In genomic region chr9:71001780-71002386, GRCh38 we compare ENCODE assay signal across 8 cellular contexts.
DNase-seq lines count a peak whose midpoint lies in the region; ATAC-seq, FAIRE-seq and TF ChIP-seq lines count a peak whose summit lies in the region.

No MANE protein-coding gene starts in this region.

- TF ChIP-seq CTCF in left ventricle myocardium inferior (IDR thresholded peaks at IDR 0.05; ENCODE audit: borderline replicate concordance), result peak; percentile 65

- H3K36me3 ChIP-seq in left ventricle myocardium inferior (no peaks in the 10 kb centered on the region), adipocyte (ENCODE audit: control insufficient read depth, insufficient read depth, low read length, severe bottlenecking) (no peaks in the 10 kb centered on the region)
- no peaks in the 10 kb centered on the region for H3K36me3 ChIP-seq in effector memory CD4-positive, alpha-beta T cell (ENCODE audit: control insufficient read depth, insufficient read depth, low read length)

- intact Hi-C loops in left ventricle myocardium inferior (cut with micrococcal nuclease) (no loop called here), Right ventricle myocardium inferior (cut with DNase I) (loop anchor here (2.0 to 5.0 kb wide), 2 partner anchors 115 to 361 kb away; no protein-coding TSS in a partner anchor), posterior cingulate gyrus (cut with DNase I) (no loop called here)

- FAIRE-seq in HTR-8/SVneo (lab: Jason Lieb, UNC), result no peak

- H3K9me3 ChIP-seq in left ventricle myocardium inferior (replicated peaks), result peaks cover 30% of the 10 kb centered on the region
- H3K9me3 ChIP-seq in adipocyte (ENCODE audit: control insufficient read depth, low read length), result peaks cover 22% of the 10 kb centered on the region
- no peaks in the 10 kb centered on the region for H3K9me3 ChIP-seq in effector memory CD4-positive, alpha-beta T cell (ENCODE audit: control insufficient read depth, low read length)

- ATAC-seq in Right ventricle myocardium inferior, result no peak
- peak; percentile 95 for ATAC-seq in left lobe of liver
- no peak for ATAC-seq in HG03521 (IDR thresholded peaks at IDR 0.05; ENCODE audit: unreplicated experiment)

- H3K27me3 ChIP-seq in left ventricle myocardium inferior (ENCODE audit: low read depth) (peaks cover 10% of the 10 kb centered on the region), adipocyte (replicated peaks; ENCODE audit: control insufficient read depth, insufficient read depth, low read length) (no peaks in the 10 kb centered on the region)
- no peaks in the 10 kb centered on the region for H3K27me3 ChIP-seq in effector memory CD4-positive, alpha-beta T cell (replicated peaks; ENCODE audit: control insufficient read depth, insufficient read depth, low read length, poor library complexity, severe bottlenecking)

- H3K4me1 ChIP-seq in left ventricle myocardium inferior, result no peaks in the 10 kb centered on the region
- H3K4me1 ChIP-seq in adipocyte (ENCODE audit: control insufficient read depth, insufficient read depth, low read length), result peaks cover 10% of the 10 kb centered on the region
- no peaks in the 10 kb centered on the region for H3K4me1 ChIP-seq in effector memory CD4-positive, alpha-beta T cell (ENCODE audit: control insufficient read depth, insufficient read depth, low read length, poor library complexity, severe bottlenecking)

- H3K4me3 ChIP-seq in left ventricle myocardium inferior (no peak overlapping the region), adipocyte (ENCODE audit: low read length) (no peak overlapping the region)
- H3K4me3 ChIP-seq in effector memory CD4-positive, alpha-beta T cell (ENCODE audit: insufficient read depth, low read depth, low read length, poor library complexity, severe bottlenecking), result no peak overlapping the region

- DNase-seq in left ventricle myocardium inferior (no peak), Right ventricle myocardium inferior (ENCODE audit: missing footprints) (no peak), HTR-8/SVneo (ENCODE audit: insufficient read length, low spot score) (peak; percentile 15), adipocyte (ENCODE audit: low read depth) (peak; percentile 51), left lobe of liver (ENCODE audit: low spot score) (peak; percentile 47), posterior cingulate gyrus (no peak)
- DNase-seq in effector memory CD4-positive, alpha-beta T cell, result no peak

- H3K9ac ChIP-seq in adipocyte (ENCODE audit: low read length), result no peak overlapping the region

- H3K27ac ChIP-seq in left ventricle myocardium inferior (replicated peaks), result no peak overlapping the region
- H3K27ac ChIP-seq in effector memory CD4-positive, alpha-beta T cell (ENCODE audit: insufficient read depth, low read length, poor library complexity, severe bottlenecking), result no peak overlapping the region

Comparison
In these comparisons a context has a peak if more than half of its experiments do, and no peak if none do; other contexts are left out.
1. DNase-seq: peak in HTR-8/SVneo (single experiment), adipocyte (single experiment) and left lobe of liver (single experiment); none in left ventricle myocardium inferior (single experiment), Right ventricle myocardium inferior (single experiment), effector memory CD4-positive, alpha-beta T cell (0 of 3) and posterior cingulate gyrus (0 of 10).